Comparison of ENCODE assay signal across 1 cellular context in the genomic region with DNA sequence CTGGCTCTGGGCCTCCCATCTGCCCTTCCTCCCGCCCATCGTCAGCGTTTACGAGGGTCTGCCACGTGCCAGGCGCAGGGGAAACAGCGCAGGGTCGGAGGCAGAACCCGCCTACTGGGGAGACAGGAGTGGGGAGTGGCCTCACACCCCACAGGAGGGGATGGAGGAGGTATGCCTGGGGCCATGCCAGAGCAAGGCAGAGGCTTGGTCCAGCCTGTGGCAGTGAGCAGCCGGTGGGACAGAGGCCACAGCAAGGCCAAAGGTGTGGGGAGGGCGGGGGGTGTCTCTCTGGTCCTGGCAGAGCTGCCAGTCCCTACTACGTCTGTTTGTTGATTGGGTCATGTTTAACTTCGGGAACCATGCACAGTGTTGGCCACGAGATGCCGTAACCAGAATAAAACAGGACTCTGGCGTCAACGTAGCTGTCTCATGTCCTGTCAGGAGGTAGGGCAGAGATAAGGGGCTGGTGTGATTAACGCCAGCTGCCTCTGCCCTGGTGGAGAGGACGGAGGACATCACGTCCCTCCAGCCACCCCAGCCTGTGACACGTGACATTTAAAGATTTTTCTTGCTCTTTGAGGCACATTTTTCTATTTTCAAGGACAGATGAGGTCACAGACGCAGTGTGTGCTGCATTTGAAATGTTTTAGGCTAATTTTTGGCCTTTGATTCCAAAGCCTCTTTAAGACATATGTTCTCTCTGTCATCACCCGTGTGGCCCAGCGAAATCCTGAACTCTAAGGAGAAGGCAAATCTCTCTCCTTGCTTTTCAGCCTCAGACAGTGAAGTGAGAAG.
A peak's percentile ranks its signal among the peaks of the same experiment; 100 is the strongest.
TF ChIP-seq lines count a peak whose summit lies in the region.
"Not testable (repeated sequence)": the region's sequence is repeated elsewhere in the genome, so short reads cannot be mapped to it uniquely, and the experiment has no call there.

No MANE protein-coding gene starts in this region.

TF ChIP-seq in K562, 482 proteins besides CTCF, POLR2A, EP300 and RAD21 (continues in another document):
- TF ChIP-seq TAL1 (IDR thresholded peaks at IDR 0.05) = 0 out of 2 replicates have a peak, but pooled peaks have one; percentile 11
- TF ChIP-seq JUND (IDR thresholded peaks at IDR 0.05; ENCODE audit: borderline replicate concordance, low read depth, low read length) = 0 out of 2 replicates have a peak, but pooled peaks have one; percentile 7
- TF ChIP-seq JUND (tag; IDR thresholded peaks at IDR 0.05; ENCODE audit: borderline replicate concordance, low read depth, low read length); TOE1 (CRISPR knock-in tag; IDR thresholded peaks at IDR 0.05; ENCODE audit: borderline replicate concordance, low read depth); NR2C2 (CRISPR knock-in tag; IDR thresholded peaks at IDR 0.05): not testable (repeated sequence)
- TF ChIP-seq TOE1 (IDR thresholded peaks at IDR 0.05; ENCODE audit: borderline replicate concordance) = 0 out of 2 replicates have a peak, but pooled peaks have one; percentile 28
- TF ChIP-seq TCF3 (CRISPR knock-in tag; IDR thresholded peaks at IDR 0.05) = peak; percentile 41; the same call in 1 of the 2 replicates
- TF ChIP-seq NR2C2 (tag; IDR thresholded peaks at IDR 0.05) = 0 out of 2 replicates have a peak, but pooled peaks have one; percentile 17
- TF ChIP-seq CBFA2T3 (IDR thresholded peaks at IDR 0.05) = peak; percentile 44
- peak; percentile 55; the same call in 1 of the 2 replicates for TF ChIP-seq SMAD4 (CRISPR knock-in tag; conservative IDR thresholded peaks at IDR 0.05)
- TF ChIP-seq MEIS2 (IDR thresholded peaks at IDR 0.05; ENCODE audit: partially characterized antibody) = peak; percentile 49
- 0 out of 2 replicates have a peak, but pooled peaks have one; percentile 23 for TF ChIP-seq ARID1B (IDR thresholded peaks at IDR 0.05)
- TF ChIP-seq, protein P1, sequence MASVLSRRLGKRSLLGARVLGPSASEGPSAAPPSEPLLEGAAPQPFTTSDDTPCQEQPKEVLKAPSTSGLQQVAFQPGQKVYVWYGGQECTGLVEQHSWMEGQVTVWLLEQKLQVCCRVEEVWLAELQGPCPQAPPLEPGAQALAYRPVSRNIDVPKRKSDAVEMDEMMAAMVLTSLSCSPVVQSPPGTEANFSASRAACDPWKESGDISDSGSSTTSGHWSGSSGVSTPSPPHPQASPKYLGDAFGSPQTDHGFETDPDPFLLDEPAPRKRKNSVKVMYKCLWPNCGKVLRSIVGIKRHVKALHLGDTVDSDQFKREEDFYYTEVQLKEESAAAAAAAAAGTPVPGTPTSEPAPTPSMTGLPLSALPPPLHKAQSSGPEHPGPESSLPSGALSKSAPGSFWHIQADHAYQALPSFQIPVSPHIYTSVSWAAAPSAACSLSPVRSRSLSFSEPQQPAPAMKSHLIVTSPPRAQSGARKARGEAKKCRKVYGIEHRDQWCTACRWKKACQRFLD (CRISPR knock-in tag; IDR thresholded peaks at IDR 0.05) = peak; percentile 56; the same call in 1 of the 2 replicates
- peak; percentile 88 for TF ChIP-seq L3MBTL2 (IDR thresholded peaks at IDR 0.05)
- TF ChIP-seq, protein P2, sequence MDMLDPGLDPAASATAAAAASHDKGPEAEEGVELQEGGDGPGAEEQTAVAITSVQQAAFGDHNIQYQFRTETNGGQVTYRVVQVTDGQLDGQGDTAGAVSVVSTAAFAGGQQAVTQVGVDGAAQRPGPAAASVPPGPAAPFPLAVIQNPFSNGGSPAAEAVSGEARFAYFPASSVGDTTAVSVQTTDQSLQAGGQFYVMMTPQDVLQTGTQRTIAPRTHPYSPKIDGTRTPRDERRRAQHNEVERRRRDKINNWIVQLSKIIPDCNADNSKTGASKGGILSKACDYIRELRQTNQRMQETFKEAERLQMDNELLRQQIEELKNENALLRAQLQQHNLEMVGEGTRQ (CRISPR knock-in tag; IDR thresholded peaks at IDR 0.05) = peak; percentile 35; the same call in 1 of the 2 replicates
- TF ChIP-seq, protein P3, sequence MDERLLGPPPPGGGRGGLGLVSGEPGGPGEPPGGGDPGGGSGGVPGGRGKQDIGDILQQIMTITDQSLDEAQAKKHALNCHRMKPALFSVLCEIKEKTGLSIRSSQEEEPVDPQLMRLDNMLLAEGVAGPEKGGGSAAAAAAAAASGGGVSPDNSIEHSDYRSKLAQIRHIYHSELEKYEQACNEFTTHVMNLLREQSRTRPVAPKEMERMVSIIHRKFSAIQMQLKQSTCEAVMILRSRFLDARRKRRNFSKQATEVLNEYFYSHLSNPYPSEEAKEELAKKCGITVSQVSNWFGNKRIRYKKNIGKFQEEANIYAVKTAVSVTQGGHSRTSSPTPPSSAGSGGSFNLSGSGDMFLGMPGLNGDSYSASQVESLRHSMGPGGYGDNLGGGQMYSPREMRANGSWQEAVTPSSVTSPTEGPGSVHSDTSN (CRISPR knock-in tag; IDR thresholded peaks at IDR 0.05; ENCODE audit: low read depth) = not testable (repeated sequence)
- TF ChIP-seq, protein P3 (tag; conservative IDR thresholded peaks at IDR 0.05; ENCODE audit: low read depth) = 0 out of 2 replicates have a peak, but pooled peaks have one; percentile 28
- TF ChIP-seq, protein P4, sequence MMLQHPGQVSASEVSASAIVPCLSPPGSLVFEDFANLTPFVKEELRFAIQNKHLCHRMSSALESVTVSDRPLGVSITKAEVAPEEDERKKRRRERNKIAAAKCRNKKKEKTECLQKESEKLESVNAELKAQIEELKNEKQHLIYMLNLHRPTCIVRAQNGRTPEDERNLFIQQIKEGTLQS (IDR thresholded peaks at IDR 0.05) = peak; percentile 17; the same call in 1 of the 2 replicates
- TF ChIP-seq, protein P4 (CRISPR knock-in tag; conservative IDR thresholded peaks at IDR 0.05) = not testable (repeated sequence)
- TF ChIP-seq, protein P5, sequence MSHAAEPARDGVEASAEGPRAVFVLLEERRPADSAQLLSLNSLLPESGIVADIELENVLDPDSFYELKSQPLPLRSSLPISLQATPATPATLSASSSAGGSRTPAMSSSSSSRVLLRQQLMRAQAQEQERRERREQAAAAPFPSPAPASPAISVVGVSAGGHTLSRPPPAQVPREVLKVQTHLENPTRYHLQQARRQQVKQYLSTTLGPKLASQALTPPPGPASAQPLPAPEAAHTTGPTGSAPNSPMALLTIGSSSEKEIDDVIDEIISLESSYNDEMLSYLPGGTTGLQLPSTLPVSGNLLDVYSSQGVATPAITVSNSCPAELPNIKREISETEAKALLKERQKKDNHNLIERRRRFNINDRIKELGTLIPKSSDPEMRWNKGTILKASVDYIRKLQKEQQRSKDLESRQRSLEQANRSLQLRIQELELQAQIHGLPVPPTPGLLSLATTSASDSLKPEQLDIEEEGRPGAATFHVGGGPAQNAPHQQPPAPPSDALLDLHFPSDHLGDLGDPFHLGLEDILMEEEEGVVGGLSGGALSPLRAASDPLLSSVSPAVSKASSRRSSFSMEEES (CRISPR knock-in tag; IDR thresholded peaks at IDR 0.05) = peak; percentile 66
- TF ChIP-seq, protein P6, sequence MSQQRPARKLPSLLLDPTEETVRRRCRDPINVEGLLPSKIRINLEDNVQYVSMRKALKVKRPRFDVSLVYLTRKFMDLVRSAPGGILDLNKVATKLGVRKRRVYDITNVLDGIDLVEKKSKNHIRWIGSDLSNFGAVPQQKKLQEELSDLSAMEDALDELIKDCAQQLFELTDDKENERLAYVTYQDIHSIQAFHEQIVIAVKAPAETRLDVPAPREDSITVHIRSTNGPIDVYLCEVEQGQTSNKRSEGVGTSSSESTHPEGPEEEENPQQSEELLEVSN (IDR thresholded peaks at IDR 0.05; ENCODE audit: borderline replicate concordance in 1 of 2, extremely low read depth in 1 of 2, insufficient read depth in 1 of 2, insufficient read length in 1 of 2, low read depth in 1 of 2, low read length in 1 of 2, poor library complexity in 1 of 2, severe bottlenecking in 1 of 2) = peak; percentile 41 to 57
- TF ChIP-seq NFIC (IDR thresholded peaks at IDR 0.05) = 0 out of 2 replicates have a peak, but pooled peaks have one; percentile 1
- peak; percentile 47 for TF ChIP-seq CBFA2T2 (conservative IDR thresholded peaks at IDR 0.05)
- TF ChIP-seq, protein P7, sequence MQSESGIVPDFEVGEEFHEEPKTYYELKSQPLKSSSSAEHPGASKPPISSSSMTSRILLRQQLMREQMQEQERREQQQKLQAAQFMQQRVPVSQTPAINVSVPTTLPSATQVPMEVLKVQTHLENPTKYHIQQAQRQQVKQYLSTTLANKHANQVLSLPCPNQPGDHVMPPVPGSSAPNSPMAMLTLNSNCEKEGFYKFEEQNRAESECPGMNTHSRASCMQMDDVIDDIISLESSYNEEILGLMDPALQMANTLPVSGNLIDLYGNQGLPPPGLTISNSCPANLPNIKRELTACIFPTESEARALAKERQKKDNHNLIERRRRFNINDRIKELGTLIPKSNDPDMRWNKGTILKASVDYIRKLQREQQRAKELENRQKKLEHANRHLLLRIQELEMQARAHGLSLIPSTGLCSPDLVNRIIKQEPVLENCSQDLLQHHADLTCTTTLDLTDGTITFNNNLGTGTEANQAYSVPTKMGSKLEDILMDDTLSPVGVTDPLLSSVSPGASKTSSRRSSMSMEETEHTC (IDR thresholded peaks at IDR 0.05) = peak; percentile 29; the same call in 1 of the 2 replicates
- TF ChIP-seq, protein P8, sequence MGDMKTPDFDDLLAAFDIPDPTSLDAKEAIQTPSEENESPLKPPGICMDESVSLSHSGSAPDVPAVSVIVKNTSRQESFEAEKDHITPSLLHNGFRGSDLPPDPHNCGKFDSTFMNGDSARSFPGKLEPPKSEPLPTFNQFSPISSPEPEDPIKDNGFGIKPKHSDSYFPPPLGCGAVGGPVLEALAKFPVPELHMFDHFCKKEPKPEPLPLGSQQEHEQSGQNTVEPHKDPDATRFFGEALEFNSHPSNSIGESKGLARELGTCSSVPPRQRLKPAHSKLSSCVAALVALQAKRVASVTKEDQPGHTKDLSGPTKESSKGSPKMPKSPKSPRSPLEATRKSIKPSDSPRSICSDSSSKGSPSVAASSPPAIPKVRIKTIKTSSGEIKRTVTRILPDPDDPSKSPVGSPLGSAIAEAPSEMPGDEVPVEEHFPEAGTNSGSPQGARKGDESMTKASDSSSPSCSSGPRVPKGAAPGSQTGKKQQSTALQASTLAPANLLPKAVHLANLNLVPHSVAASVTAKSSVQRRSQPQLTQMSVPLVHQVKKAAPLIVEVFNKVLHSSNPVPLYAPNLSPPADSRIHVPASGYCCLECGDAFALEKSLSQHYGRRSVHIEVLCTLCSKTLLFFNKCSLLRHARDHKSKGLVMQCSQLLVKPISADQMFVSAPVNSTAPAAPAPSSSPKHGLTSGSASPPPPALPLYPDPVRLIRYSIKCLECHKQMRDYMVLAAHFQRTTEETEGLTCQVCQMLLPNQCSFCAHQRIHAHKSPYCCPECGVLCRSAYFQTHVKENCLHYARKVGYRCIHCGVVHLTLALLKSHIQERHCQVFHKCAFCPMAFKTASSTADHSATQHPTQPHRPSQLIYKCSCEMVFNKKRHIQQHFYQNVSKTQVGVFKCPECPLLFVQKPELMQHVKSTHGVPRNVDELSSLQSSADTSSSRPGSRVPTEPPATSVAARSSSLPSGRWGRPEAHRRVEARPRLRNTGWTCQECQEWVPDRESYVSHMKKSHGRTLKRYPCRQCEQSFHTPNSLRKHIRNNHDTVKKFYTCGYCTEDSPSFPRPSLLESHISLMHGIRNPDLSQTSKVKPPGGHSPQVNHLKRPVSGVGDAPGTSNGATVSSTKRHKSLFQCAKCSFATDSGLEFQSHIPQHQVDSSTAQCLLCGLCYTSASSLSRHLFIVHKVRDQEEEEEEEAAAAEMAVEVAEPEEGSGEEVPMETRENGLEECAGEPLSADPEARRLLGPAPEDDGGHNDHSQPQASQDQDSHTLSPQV (IDR thresholded peaks at IDR 0.05) = peak; percentile 47; the same call in 1 of the 2 replicates
- 0 out of 2 replicates have a peak, but pooled peaks have one; percentile 35 for TF ChIP-seq CXXC5 (CRISPR knock-in tag; IDR thresholded peaks at IDR 0.05)
